In the genomic region with DNA sequence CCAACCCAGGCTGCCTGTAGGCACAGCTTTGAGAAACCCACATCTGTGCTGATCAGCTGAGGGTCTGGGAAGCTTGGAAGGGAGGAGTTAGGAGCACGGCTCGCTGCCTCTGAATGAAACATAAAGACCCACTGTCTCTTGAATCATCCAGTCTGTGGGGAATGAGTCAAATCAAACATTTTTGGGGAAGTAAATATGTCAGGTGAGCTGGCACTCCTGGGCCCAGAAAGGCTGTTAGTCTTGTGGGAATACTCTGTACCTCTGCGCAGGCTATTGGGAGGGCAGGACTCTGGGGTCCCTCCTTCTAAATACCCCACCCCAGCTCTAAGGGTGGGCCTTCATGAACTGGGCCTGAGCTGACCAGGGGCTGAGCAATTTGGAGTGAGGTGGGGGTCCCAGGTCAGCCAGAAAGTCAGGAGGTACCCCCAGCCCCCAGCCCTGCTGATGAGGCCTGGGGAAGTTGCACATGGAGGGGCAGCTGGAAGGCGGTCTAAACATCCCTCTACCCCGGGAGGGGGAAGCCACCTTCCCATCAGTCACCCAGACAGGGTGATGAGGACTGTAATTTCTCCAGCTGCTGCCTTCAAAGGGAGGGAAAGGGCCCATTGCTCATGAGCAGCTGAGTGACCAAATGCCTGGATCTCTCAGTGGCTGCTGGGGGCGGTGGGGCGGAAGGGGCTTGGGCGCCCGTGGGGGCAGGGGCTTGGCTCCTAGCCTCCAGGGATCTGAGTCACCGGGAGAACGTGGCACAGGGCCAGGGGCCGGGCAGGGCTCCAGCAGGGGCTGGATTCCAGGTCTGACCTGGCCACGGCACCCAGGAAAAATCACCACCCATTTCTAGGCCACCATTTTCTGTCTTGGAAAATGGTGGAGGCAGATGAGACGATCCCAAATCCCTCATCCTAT, we compare ENCODE assay signal across 8 cellular contexts. TPM values are rescaled to one million over a fixed set of nuclear protein-coding genes. Genes with fewer than 3 reads are reported as not detected.
A peak's percentile ranks its signal among the peaks of the same experiment; 100 is the strongest.
DNase-seq lines count a peak whose midpoint lies in the region; ATAC-seq, FAIRE-seq and TF ChIP-seq lines count a peak whose summit lies in the region.
"Had no signal": no experiment of that assay in that cellular context is flagged by ENCODE, and none has a peak within 500 bp of the region (broad histone marks: within the 10 kb centered on the region; RNA-seq: fewer than 3 reads in every experiment).

No MANE protein-coding gene starts in this region.

- DNase-seq in HTR-8/SVneo (ENCODE audit: insufficient read length, low spot score): peak; percentile 78
- peak; percentile 91 for DNase-seq in mammary epithelial cell
- DNase-seq in prostate gland (ENCODE audit: low spot score): peak; percentile 34
- no peak for DNase-seq in naive thymus-derived CD4-positive, alpha-beta T cell
- DNase-seq in stimulated activated naive CD8-positive, alpha-beta T cell treated with anti-CD3 and anti-CD28 coated beads, Interleukin-15, amount 100 ng/mL, for 72 hours: no peak

- 0% methylated on average over 6 of the region's 14 CpGs for WGBS in mammary epithelial cell (ENCODE audit: low coverage, missing lambda C conversion rate)
- 30% methylated on average over 13 of the region's 14 CpGs for WGBS in prostate gland

- no peaks in the 10 kb centered on the region for H3K9me3 Mint-ChIP-seq in naive thymus-derived CD4-positive, alpha-beta T cell
- no peaks in the 10 kb centered on the region for H3K9me3 Mint-ChIP-seq in stimulated activated naive CD8-positive, alpha-beta T cell treated with anti-CD3 and anti-CD28 coated beads, Interleukin-15, amount 100 ng/mL, for 72 hours

- H4K20me1 ChIP-seq in mammary epithelial cell (ENCODE audit: insufficient read depth, low read length): no peaks in the 10 kb centered on the region

- CTCF ChIA-PET in mammary epithelial cell (lab: Charles Lee; ENCODE audit: low non-redundant PET): interaction anchor here (0.6 kb wide), 1 partner anchor 62 kb away, joined by 6 read pairs; no protein-coding TSS in a partner anchor
- CTCF ChIA-PET in naive thymus-derived CD4-positive, alpha-beta T cell (lab: Charles Lee): no interaction called here

- FAIRE-seq in HTR-8/SVneo (lab: Jason Lieb, UNC): no peak

- H3K4me3 Mint-ChIP-seq in naive thymus-derived CD4-positive, alpha-beta T cell: no peak overlapping the region
- H3K4me3 Mint-ChIP-seq in stimulated activated naive CD8-positive, alpha-beta T cell treated with anti-CD3 and anti-CD28 coated beads, Interleukin-15, amount 100 ng/mL, for 72 hours: no peak overlapping the region

- peak overlapping the region; percentile 69 for H3K27ac ChIP-seq in mammary epithelial cell (ENCODE audit: insufficient read depth, low read depth, low read length)
- H3K27ac ChIP-seq in prostate gland: no peak overlapping the region
- no peak overlapping the region for H3K27ac ChIP-seq in naive thymus-derived CD4-positive, alpha-beta T cell (ENCODE audit: low read depth, low read length)

- TF ChIP-seq CTCF in mammary epithelial cell (conservative IDR thresholded peaks at IDR 0.05 in 1 of 2, IDR thresholded peaks at IDR 0.05 in 1 of 2; ENCODE audit: extremely low read depth in 1 of 2, insufficient read depth in 1 of 2, low read depth in 1 of 2, low read length in 2 of 2) (no peak), prostate gland (IDR thresholded peaks at IDR 0.05) (no peak)

- peaks cover 11 to 28% (median 18%) of the 10 kb centered on the region in 5 donors for H3K27me3 Mint-ChIP-seq in naive thymus-derived CD4-positive, alpha-beta T cell
- H3K27me3 Mint-ChIP-seq in stimulated activated naive CD8-positive, alpha-beta T cell treated with anti-CD3 and anti-CD28 coated beads, Interleukin-15, amount 100 ng/mL, for 72 hours: peaks cover 40% of the 10 kb centered on the region

- H3K9me3 ChIP-seq in mammary epithelial cell (replicated peaks; ENCODE audit: insufficient read depth, low read length) (no peaks in the 10 kb centered on the region), prostate gland (no peaks in the 10 kb centered on the region)
- H3K9me3 ChIP-seq in naive thymus-derived CD4-positive, alpha-beta T cell (ENCODE audit: control insufficient read depth in 2 of 3, low read length in 3 of 3): no peaks in the 10 kb centered on the region

- in situ Hi-C loops in mammary epithelial cell (cut with MboI; ENCODE audit: low sequenced_read_pairs in 2 of 2): no loop called here

- no peaks in the 10 kb centered on the region for H3K36me3 Mint-ChIP-seq in naive thymus-derived CD4-positive, alpha-beta T cell

- no peak overlapping the region for H3K27ac Mint-ChIP-seq in naive thymus-derived CD4-positive, alpha-beta T cell
- no peak overlapping the region for H3K27ac Mint-ChIP-seq in stimulated activated naive CD8-positive, alpha-beta T cell treated with anti-CD3 and anti-CD28 coated beads, Interleukin-15, amount 100 ng/mL, for 72 hours

- peaks cover 0 to 4% (median 0%) of the 10 kb centered on the region in 7 donors for H3K4me1 Mint-ChIP-seq in naive thymus-derived CD4-positive, alpha-beta T cell
- H3K4me1 Mint-ChIP-seq in stimulated activated naive CD8-positive, alpha-beta T cell treated with anti-CD3 and anti-CD28 coated beads, Interleukin-15, amount 100 ng/mL, for 72 hours: peaks cover 9% of the 10 kb centered on the region

- H3K4me3 ChIP-seq in mammary epithelial cell (replicated peaks in 1 of 3; ENCODE audit: insufficient read depth in 1 of 3, low read depth in 2 of 3, low read length in 3 of 3) (no peak overlapping the region), prostate gland (no peak overlapping the region)
- no peak overlapping the region for H3K4me3 ChIP-seq in naive thymus-derived CD4-positive, alpha-beta T cell (ENCODE audit: low read length)
- H3K4me3 ChIP-seq: lung had no signal

- no peaks in the 10 kb centered on the region for H3K27me3 ChIP-seq in mammary epithelial cell (ENCODE audit: insufficient read depth, low read length)
- H3K27me3 ChIP-seq in prostate gland (replicated peaks; ENCODE audit: insufficient read depth): no peaks in the 10 kb centered on the region
- H3K27me3 ChIP-seq in naive thymus-derived CD4-positive, alpha-beta T cell (ENCODE audit: control insufficient read depth in 2 of 2, insufficient read depth in 2 of 2, low read length in 2 of 2): no peaks in the 10 kb centered on the region

- H3K4me1 ChIP-seq in mammary epithelial cell (ENCODE audit: insufficient read depth, low read length): peaks cover 28% of the 10 kb centered on the region
- peaks cover 4% of the 10 kb centered on the region for H3K4me1 ChIP-seq in prostate gland (replicated peaks)
- no peaks in the 10 kb centered on the region for H3K4me1 ChIP-seq in naive thymus-derived CD4-positive, alpha-beta T cell (ENCODE audit: control insufficient read depth in 2 of 2, insufficient read depth in 2 of 2, low read length in 2 of 2)

- no TSS peak for BruUV-seq in mammary epithelial cell (replicated peaks; lab: Mats Ljungman, UMichigan)

- no peaks in the 10 kb centered on the region for H3K79me2 ChIP-seq in mammary epithelial cell (ENCODE audit: insufficient read depth, low read length)

- ATAC-seq in GM18511 (IDR thresholded peaks at IDR 0.05; ENCODE audit: unreplicated experiment) (peak; percentile 62), GM19035 (IDR thresholded peaks at IDR 0.05; ENCODE audit: unreplicated experiment) (no peak)
- ATAC-seq in naive thymus-derived CD4-positive, alpha-beta T cell: no peak
- no peak for ATAC-seq in stimulated activated naive CD8-positive, alpha-beta T cell treated with anti-CD3 and anti-CD28 coated beads, Interleukin-15, amount 100 ng/mL, for 72 hours

- dilution Hi-C loops in mammary epithelial cell (cut with HindIII; ENCODE audit: low sequenced_read_pairs): no loop called here

- H3K9ac ChIP-seq in mammary epithelial cell (ENCODE audit: insufficient read depth, low read length): no peak overlapping the region

- POLR2A ChIA-PET in naive thymus-derived CD4-positive, alpha-beta T cell (lab: Charles Lee): no interaction called here

- H2AFZ ChIP-seq in mammary epithelial cell (ENCODE audit: low read depth, low read length): peak overlapping the region; percentile 82

- intact Hi-C loops in mammary epithelial cell (cut with micrococcal nuclease) (no loop called here), prostate gland (cut with DNase I) (no loop called here)
- intact Hi-C loops in naive thymus-derived CD4-positive, alpha-beta T cell (cut with micrococcal nuclease): no loop called here

- H3K36me3 ChIP-seq in mammary epithelial cell (ENCODE audit: insufficient read depth, low read length) (no peaks in the 10 kb centered on the region), prostate gland (no peaks in the 10 kb centered on the region)
- H3K36me3 ChIP-seq in naive thymus-derived CD4-positive, alpha-beta T cell (ENCODE audit: control insufficient read depth in 2 of 3, insufficient read depth in 3 of 3, low read length in 3 of 3): no peaks in the 10 kb centered on the region

- peak overlapping the region; percentile 59 for H3K4me2 ChIP-seq in mammary epithelial cell (ENCODE audit: insufficient read depth, low read depth, low read length)

- no peak for TF ChIP-seq POLR2A in prostate gland (IDR thresholded peaks at IDR 0.05)

RNA-seq across cellular contexts. Expression of a gene that starts 10.8 kb away (rescaled TPM):
- 1 to 10 TPM in 1 of 2 donors, under 1 TPM in 1; 0.67 to 3.3 TPM for total RNA-seq in mammary epithelial cell
- 1.8 TPM for polyA plus RNA-seq in mammary epithelial cell
- not detected for polyA minus RNA-seq in mammary epithelial cell
- 10 to 100 TPM in 1 of 2 donors, under 1 TPM in 1; 0.36 to 13.2 TPM for total RNA-seq in prostate gland
- total RNA-seq in naive thymus-derived CD4-positive, alpha-beta T cell: not detected
- not detected for polyA plus RNA-seq in naive thymus-derived CD4-positive, alpha-beta T cell

RNA-seq across cellular contexts. Expression of a gene that starts 31.6 kb away (rescaled TPM):
- total RNA-seq in mammary epithelial cell: not detected
- polyA plus RNA-seq in mammary epithelial cell: not detected
- not detected for polyA minus RNA-seq in mammary epithelial cell
- 1 to 10 TPM in 1 of 2 donors, not detected in 1; 1.0 TPM for total RNA-seq in prostate gland
- total RNA-seq in naive thymus-derived CD4-positive, alpha-beta T cell: not detected
- polyA plus RNA-seq in naive thymus-derived CD4-positive, alpha-beta T cell: not detected
- total RNA-seq: lung had no signal

Comparison
In these comparisons a context has a peak if more than half of its experiments do, and no peak if none do; other contexts are left out.
1. DNase-seq: peak in HTR-8/SVneo (single experiment), mammary epithelial cell (single experiment) and prostate gland (single experiment); none in naive thymus-derived CD4-positive, alpha-beta T cell (0 of 9) and stimulated activated naive CD8-positive, alpha-beta T cell treated with anti-CD3 and anti-CD28 coated beads, Interleukin-15, amount 100 ng/mL, for 72 hours (0 of 2).